Comparison of ENCODE assay signal across 3 cellular contexts in genomic region chr10:46512725-46513124, GRCh38. TPM values are rescaled to one million over a fixed set of nuclear protein-coding genes. Genes with fewer than 3 reads are reported as not detected.
"Had no signal": no experiment of that assay in that cellular context is flagged by ENCODE, and none has a peak within 500 bp of the region (broad histone marks: within the 10 kb centered on the region; RNA-seq: fewer than 3 reads in every experiment).

No MANE protein-coding gene starts in this region.

RNA-seq across cellular contexts. Expression of gene GPRIN2, which starts 43.7 kb away (rescaled TPM):
- total RNA-seq: HepG2, HT1080, K562 had no signal

RNA-seq across cellular contexts. Expression of gene NPY4R, which starts 47.0 kb away (rescaled TPM):
- total RNA-seq: HepG2, HT1080, K562 had no signal
